In genomic region chr7:79420464-79420863, GRCh38 we compare ENCODE assay signal across 12 cellular contexts. TPM values are rescaled to one million over a fixed set of nuclear protein-coding genes. Genes with fewer than 3 reads are reported as not detected.
DNase-seq lines count a peak whose midpoint lies in the region; ATAC-seq and TF ChIP-seq lines count a peak whose summit lies in the region.
"Had no signal": no experiment of that assay in that cellular context is flagged by ENCODE, and none has a peak within 500 bp of the region (broad histone marks: within the 10 kb centered on the region; RNA-seq: fewer than 3 reads in every experiment).

No MANE protein-coding gene starts in this region.

- ATAC-seq in GM19463 (IDR thresholded peaks at IDR 0.05; ENCODE audit: unreplicated experiment) = no peak
- ATAC-seq: stimulated activated naive CD8-positive, alpha-beta T cell treated with anti-CD3 and anti-CD28 coated beads, Interleukin-15, amount 100 ng/mL, for 72 hours had no signal

- no peak for TF ChIP-seq CTCF in fibroblast of the aortic adventitia (IDR thresholded peaks at IDR 0.05; ENCODE audit: insufficient read depth, low read length)
- no peak for TF ChIP-seq CTCF in sigmoid colon (IDR thresholded peaks at IDR 0.05)

- peaks cover 10% of the 10 kb centered on the region; the same call in 1 of the 2 replicates for H3K4me1 ChIP-seq in SJSA1 (replicated peaks)
- H3K4me1 ChIP-seq in sigmoid colon = peaks cover 0 to 25% (median 12%) of the 10 kb centered on the region in 4 donors
- H3K4me1 ChIP-seq: colonic mucosa had no signal

- no peak for TF ChIP-seq EP300 in sigmoid colon (IDR thresholded peaks at IDR 0.05)

- no peak overlapping the region for H3K27ac ChIP-seq in SJSA1
- H3K27ac ChIP-seq in sigmoid colon = peak overlapping the region in 2 of 4 donors; percentile 22 to 26
- H3K27ac ChIP-seq: colonic mucosa had no signal

- DNase-seq in H4 (ENCODE audit: low spot score) (peak; percentile 96), SJSA1 (ENCODE audit: low read depth in 1 of 2, low spot score in 2 of 2) (peak; percentile 37 to 65), fibroblast of the aortic adventitia (ENCODE audit: low read depth) (peak; percentile 95), pons (ENCODE audit: low spot score) (peak; percentile 77), DMS79 treated with DMSO at 0.1 percent for 48 hours (lab: John Stamatoyannopoulos, UW) (no peak), sigmoid colon (no peak), Kasumi-1 (lab: John Stamatoyannopoulos, UW) (no peak)
- DNase-seq: colonic mucosa; NCI-H1092 treated with DMSO at 0.1 percent for 48 hours; stimulated activated CD4-positive, alpha-beta T cell treated with anti-CD3 and anti-CD28 coated beads, Interleukin-12 subunit alpha, Interleukin-12 subunit beta, amount 100 ng/mL, for 4 hours; stimulated activated naive CD8-positive, alpha-beta T cell treated with anti-CD3 and anti-CD28 coated beads, Interleukin-15, amount 100 ng/mL, for 72 hours had no signal

- intact Hi-C loops in sigmoid colon (cut with DNase I) = no loop called here

- H3K27me3 ChIP-seq in SJSA1 (replicated peaks) (peaks cover 12% of the 10 kb centered on the region; the same call in 1 of the 2 replicates), sigmoid colon (no peaks in the 10 kb centered on the region)
- H3K27me3 ChIP-seq: colonic mucosa had no signal

- H3K36me3 ChIP-seq in SJSA1 (no peaks in the 10 kb centered on the region), sigmoid colon (no peaks in the 10 kb centered on the region)
- H3K36me3 ChIP-seq: colonic mucosa had no signal

- no peak for TF ChIP-seq POLR2A in sigmoid colon (IDR thresholded peaks at IDR 0.05)

- H3K4me3 ChIP-seq in SJSA1 (no peak overlapping the region), fibroblast of the aortic adventitia (ENCODE audit: low read depth, low read length) (no peak overlapping the region), sigmoid colon (no peak overlapping the region)
- H3K4me3 ChIP-seq: colonic mucosa had no signal

- H3K9me3 ChIP-seq in SJSA1 (replicated peaks) (no peaks in the 10 kb centered on the region), sigmoid colon (no peaks in the 10 kb centered on the region)
- H3K9me3 ChIP-seq: colonic mucosa had no signal

- 45 to 60% methylated on average over 2 of the region's 2 CpGs for WGBS in sigmoid colon, 2 donors

RNA-seq across cellular contexts. Expression of gene MAGI2, which starts 33.0 kb away (rescaled TPM):
- total RNA-seq in H4 (2014; rRNA removed; shearing (Covaris generic)) = 1.1 and 1.8 TPM in 2 replicates
- total RNA-seq in SJSA1 (2014; rRNA removed; shearing (Covaris generic)) = 0.78 and 0.82 TPM in 2 replicates
- 16.1 and 25.5 TPM in 2 replicates for total RNA-seq in fibroblast of the aortic adventitia (ENCODE audit: low replicate concordance)
- total RNA-seq in sigmoid colon = 10 to 100 TPM; 14.7 to 26.9 (median 18.6) TPM
- 1 to 10 TPM in 2 of 3 donors, under 1 TPM in 1; 0.69 to 1.2 (median 1.1) TPM for polyA plus RNA-seq in sigmoid colon

Comparison
In these comparisons a context has a peak if more than half of its experiments do, and no peak if none do; other contexts are left out.
1. DNase-seq: peak in H4 (single experiment), SJSA1 (2 of 2), fibroblast of the aortic adventitia (single experiment) and pons (single experiment); none in DMS79 treated with DMSO at 0.1 percent for 48 hours (single experiment), sigmoid colon (single experiment) and Kasumi-1 (0 of 2).